1 cellular context compared by ENCODE assay signal in the genomic region with DNA sequence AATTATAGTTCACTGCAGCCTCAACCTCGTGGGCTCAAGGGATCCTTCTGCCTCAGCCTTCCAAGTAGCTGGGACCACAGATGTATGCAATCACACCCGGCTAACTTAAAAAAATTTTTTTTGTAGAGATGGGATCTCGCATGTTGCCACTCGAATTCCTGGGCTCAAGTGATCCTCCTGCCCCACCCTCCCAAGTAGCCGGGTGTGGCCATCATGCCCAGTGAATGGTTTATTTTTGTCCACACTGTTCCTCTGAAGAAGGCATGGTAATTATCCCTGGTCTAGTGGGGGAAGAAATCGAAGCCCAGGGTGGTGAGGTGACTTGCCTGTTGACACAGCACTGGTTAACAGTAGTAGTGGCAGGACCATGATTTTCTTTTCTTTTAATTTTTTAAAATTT.
TF ChIP-seq lines count a peak whose summit lies in the region.

No MANE protein-coding gene starts in this region.

TF ChIP-seq in HEK293, 187 proteins besides CTCF, POLR2A, EP300 and RAD21:
- TF ChIP-seq, protein P1, sequence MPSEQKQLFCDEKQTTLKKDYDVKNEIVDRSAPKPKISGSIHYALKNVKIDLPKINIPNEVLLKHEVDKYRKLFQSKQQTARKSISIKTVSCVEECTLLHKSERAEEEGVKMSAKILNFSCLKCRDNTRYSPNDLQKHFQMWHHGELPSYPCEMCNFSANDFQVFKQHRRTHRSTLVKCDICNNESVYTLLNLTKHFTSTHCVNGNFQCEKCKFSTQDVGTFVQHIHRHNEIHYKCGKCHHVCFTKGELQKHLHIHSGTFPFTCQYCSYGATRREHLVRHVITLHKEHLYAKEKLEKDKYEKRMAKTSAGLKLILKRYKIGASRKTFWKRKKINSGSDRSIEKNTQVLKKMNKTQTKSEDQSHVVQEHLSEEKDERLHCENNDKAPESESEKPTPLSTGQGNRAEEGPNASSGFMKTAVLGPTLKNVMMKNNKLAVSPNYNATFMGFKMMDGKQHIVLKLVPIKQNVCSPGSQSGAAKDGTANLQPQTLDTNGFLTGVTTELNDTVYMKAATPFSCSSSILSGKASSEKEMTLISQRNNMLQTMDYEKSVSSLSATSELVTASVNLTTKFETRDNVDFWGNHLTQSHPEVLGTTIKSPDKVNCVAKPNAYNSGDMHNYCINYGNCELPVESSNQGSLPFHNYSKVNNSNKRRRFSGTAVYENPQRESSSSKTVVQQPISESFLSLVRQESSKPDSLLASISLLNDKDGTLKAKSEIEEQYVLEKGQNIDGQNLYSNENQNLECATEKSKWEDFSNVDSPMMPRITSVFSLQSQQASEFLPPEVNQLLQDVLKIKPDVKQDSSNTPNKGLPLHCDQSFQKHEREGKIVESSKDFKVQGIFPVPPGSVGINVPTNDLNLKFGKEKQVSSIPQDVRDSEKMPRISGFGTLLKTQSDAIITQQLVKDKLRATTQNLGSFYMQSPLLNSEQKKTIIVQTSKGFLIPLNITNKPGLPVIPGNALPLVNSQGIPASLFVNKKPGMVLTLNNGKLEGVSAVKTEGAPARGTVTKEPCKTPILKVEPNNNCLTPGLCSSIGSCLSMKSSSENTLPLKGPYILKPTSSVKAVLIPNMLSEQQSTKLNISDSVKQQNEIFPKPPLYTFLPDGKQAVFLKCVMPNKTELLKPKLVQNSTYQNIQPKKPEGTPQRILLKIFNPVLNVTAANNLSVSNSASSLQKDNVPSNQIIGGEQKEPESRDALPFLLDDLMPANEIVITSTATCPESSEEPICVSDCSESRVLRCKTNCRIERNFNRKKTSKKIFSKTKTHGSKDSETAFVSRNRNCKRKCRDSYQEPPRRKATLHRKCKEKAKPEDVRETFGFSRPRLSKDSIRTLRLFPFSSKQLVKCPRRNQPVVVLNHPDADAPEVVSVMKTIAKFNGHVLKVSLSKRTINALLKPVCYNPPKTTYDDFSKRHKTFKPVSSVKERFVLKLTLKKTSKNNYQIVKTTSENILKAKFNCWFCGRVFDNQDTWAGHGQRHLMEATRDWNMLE (tag by site-specific recombination; conservative IDR thresholded peaks at IDR 0.05; ENCODE audit: low read depth), result no peak
- TF ChIP-seq ZNF521 (tag by site-specific recombination; IDR thresholded peaks at IDR 0.05), result no peak
- TF ChIP-seq KLF1 (tag by site-specific recombination; IDR thresholded peaks at IDR 0.05), result peak; percentile 89
- no peak for TF ChIP-seq ZFP41 (tag by site-specific recombination; IDR thresholded peaks at IDR 0.05; ENCODE audit: borderline replicate concordance)
